In genomic region chr3:15315003-15315402, GRCh38 we compare ENCODE assay signal across 11 cellular contexts. TPM values are rescaled to one million over a fixed set of nuclear protein-coding genes. Genes with fewer than 3 reads are reported as not detected.
DNase-seq lines count a peak whose midpoint lies in the region; FAIRE-seq and TF ChIP-seq lines count a peak whose summit lies in the region.
"Had no signal": no experiment of that assay in that cellular context is flagged by ENCODE, and none has a peak within 500 bp of the region (broad histone marks: within the 10 kb centered on the region; RNA-seq: fewer than 3 reads in every experiment).

No MANE protein-coding gene starts in this region.

- no peak overlapping the region for H3K27ac Mint-ChIP-seq in endodermal cell

- H3K9me3 Mint-ChIP-seq in endodermal cell = no peaks in the 10 kb centered on the region
- H3K9me3 Mint-ChIP-seq: activated naive CD8-positive, alpha-beta T cell treated with anti-CD3 and anti-CD28 coated beads, Interleukin-2, amount 10 ng/mL, durations not matched to agents 7 days and 5 days had no signal

- peak overlapping the region in 5 of 8 donors; percentile 6 to 68 (median 36) for H3K27ac ChIP-seq in spleen
- no peak overlapping the region for H3K27ac ChIP-seq in endodermal cell (ENCODE audit: low read depth, low read length)

- H3K9me3 ChIP-seq in spleen (no peaks in the 10 kb centered on the region), endodermal cell (ENCODE audit: control insufficient read depth, low read length) (no peaks in the 10 kb centered on the region)
- H3K9me3 ChIP-seq: stomach had no signal

- H3K4me1 Mint-ChIP-seq in endodermal cell = peaks cover 41% of the 10 kb centered on the region

- H3K4me3 ChIP-seq in fibroblast of the aortic adventitia (ENCODE audit: low read depth, low read length) (no peak overlapping the region), spleen (peak overlapping the region in 1 of 8 donors; percentile 0), endodermal cell (ENCODE audit: low read length) (no peak overlapping the region)
- H3K4me3 ChIP-seq: stomach had no signal

- H3K36me3 ChIP-seq in spleen = peaks cover 0 to 24% (median 0%) of the 10 kb centered on the region in 6 donors
- H3K36me3 ChIP-seq in endodermal cell (ENCODE audit: control insufficient read depth, insufficient read depth, low read length) = peaks cover 12% of the 10 kb centered on the region
- H3K36me3 ChIP-seq: stomach had no signal

- H3K4me1 ChIP-seq in spleen (peaks cover 9 to 100% (median 78%) of the 10 kb centered on the region in 6 donors), endodermal cell (ENCODE audit: control insufficient read depth, insufficient read depth, low read length) (peaks cover 12% of the 10 kb centered on the region)

- no peak for TF ChIP-seq POLR2A in spleen (IDR thresholded peaks at IDR 0.05)

- in situ Hi-C loops in G401 (cut with HindIII; ENCODE audit: low sequenced_read_pairs) = no loop called here

- intact Hi-C loops in spleen (cut with DNase I; ENCODE audit: low total_unique reads) = no loop called here

- TF ChIP-seq CTCF in fibroblast of the aortic adventitia (IDR thresholded peaks at IDR 0.05; ENCODE audit: insufficient read depth, low read length) (no peak), spleen (IDR thresholded peaks at IDR 0.05 in 8 of 11, conservative IDR thresholded peaks at IDR 0.05 in 3 of 11) (no peak), D721Med (IDR thresholded peaks at IDR 0.05; ENCODE audit: insufficient read depth, missing control alignments) (no peak), endodermal cell (conservative IDR thresholded peaks at IDR 0.05) (no peak)

- H3K27me3 ChIP-seq in spleen (replicated peaks in 1 of 7) = no peaks in the 10 kb centered on the region
- H3K27me3 ChIP-seq in endodermal cell (ENCODE audit: control insufficient read depth, insufficient read depth, low read length, poor library complexity, severe bottlenecking) = no peaks in the 10 kb centered on the region
- H3K27me3 ChIP-seq: stomach had no signal

- no peak overlapping the region for H3K4me3 Mint-ChIP-seq in endodermal cell
- H3K4me3 Mint-ChIP-seq: activated naive CD8-positive, alpha-beta T cell treated with anti-CD3 and anti-CD28 coated beads, Interleukin-2, amount 10 ng/mL, durations not matched to agents 7 days and 5 days had no signal

- no peak overlapping the region for H3K9ac ChIP-seq in endodermal cell (ENCODE audit: extremely low read depth, low read length, poor library complexity, severe bottlenecking)

- no peak for FAIRE-seq in D721Med (lab: Jason Lieb, UNC)
- FAIRE-seq: TTC549 had no signal

- peaks cover 2% of the 10 kb centered on the region for H3K36me3 Mint-ChIP-seq in endodermal cell (ENCODE audit: low read depth)

- DNase-seq in G401 (ENCODE audit: low spot score) (peak; percentile 19), RPMI7951 (ENCODE audit: low read depth) (peak; percentile 20), fibroblast of the aortic adventitia (ENCODE audit: low read depth) (peak; percentile 51), spleen (no peak), DMS53 treated with DMSO at 0.1 percent for 48 hours (lab: John Stamatoyannopoulos, UW; ENCODE audit: unreplicated experiment) (no peak), D721Med (ENCODE audit: insufficient read length, low spot score) (no peak), endodermal cell (no peak)
- DNase-seq: activated naive CD8-positive, alpha-beta T cell treated with anti-CD3 and anti-CD28 coated beads, Interleukin-2, amount 10 ng/mL, durations not matched to agents 7 days and 5 days; NCI-H748 treated with DMSO at 0.1 percent for 48 hours; stomach had no signal

- 44 to 66% (median 60%) methylated on average over 4 of the region's 4 CpGs for WGBS in spleen, 5 donors
- 96 to 100% methylated on average over 4 of the region's 4 CpGs for WGBS in endodermal cell (ENCODE audit: insufficient coverage in 1 of 2, insufficient read length in 1 of 2), 2 experiments

- H3K27me3 Mint-ChIP-seq in endodermal cell (ENCODE audit: insufficient read depth) = no peaks in the 10 kb centered on the region

RNA-seq across cellular contexts. Expression of gene SH3BP5, which starts 17.4 kb away (rescaled TPM):
- total RNA-seq in G401 (2014; rRNA removed; shearing (Covaris generic)) = 5.1 and 5.6 TPM in 2 replicates
- 2.4 and 3.2 TPM in 2 replicates for total RNA-seq in RPMI7951 (2014; rRNA removed; shearing (Covaris generic))
- total RNA-seq in fibroblast of the aortic adventitia (ENCODE audit: low replicate concordance) (25.5 and 153 TPM in 2 replicates), spleen (10 to 100 TPM; 46.6 to 75.0 (median 62.3) TPM), endodermal cell (10 to 100 TPM; 25.8 to 30.3 TPM)
- 10 to 100 TPM; 36.4 to 46.0 (median 39.7) TPM for polyA plus RNA-seq in spleen
- polyA plus RNA-seq in endodermal cell (2013, experiment 1 of 2) = 12.5 TPM
- polyA plus RNA-seq in endodermal cell (2013, experiment 2 of 2) = 14.0 TPM

Comparison
In these comparisons a context has a peak if more than half of its experiments do, and no peak if none do; other contexts are left out.
1. DNase-seq: peak in G401 (single experiment), RPMI7951 (single experiment) and fibroblast of the aortic adventitia (single experiment); none in spleen (single experiment), DMS53 treated with DMSO at 0.1 percent for 48 hours (single experiment), D721Med (single experiment) and endodermal cell (single experiment).